ENCODE assay signal across 1 cellular context in the genomic region with DNA sequence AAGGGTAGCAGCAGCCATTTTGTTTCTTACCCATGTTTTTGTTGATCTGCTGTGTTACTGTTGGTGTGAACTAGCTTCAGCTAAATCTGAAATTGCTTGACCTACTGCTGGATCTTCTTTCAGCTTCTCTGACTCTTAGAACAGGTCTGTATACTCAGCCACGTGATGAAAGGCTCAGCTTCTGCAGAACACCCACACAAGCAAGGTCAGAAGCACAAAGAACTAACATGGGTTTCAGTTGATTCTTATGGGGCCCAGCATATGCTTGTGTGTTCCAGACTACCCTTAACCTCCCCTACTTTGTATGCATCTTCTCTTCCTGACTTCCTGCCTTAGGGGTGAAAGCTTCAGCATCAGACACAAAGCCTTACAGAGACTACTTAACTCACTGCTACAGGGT.
TF ChIP-seq lines count a peak whose summit lies in the region.

No MANE protein-coding gene starts in this region.

TF ChIP-seq in SK-N-SH, 30 proteins besides CTCF, POLR2A, EP300 and RAD21 (continued from another document):
- TF ChIP-seq, protein P1, sequence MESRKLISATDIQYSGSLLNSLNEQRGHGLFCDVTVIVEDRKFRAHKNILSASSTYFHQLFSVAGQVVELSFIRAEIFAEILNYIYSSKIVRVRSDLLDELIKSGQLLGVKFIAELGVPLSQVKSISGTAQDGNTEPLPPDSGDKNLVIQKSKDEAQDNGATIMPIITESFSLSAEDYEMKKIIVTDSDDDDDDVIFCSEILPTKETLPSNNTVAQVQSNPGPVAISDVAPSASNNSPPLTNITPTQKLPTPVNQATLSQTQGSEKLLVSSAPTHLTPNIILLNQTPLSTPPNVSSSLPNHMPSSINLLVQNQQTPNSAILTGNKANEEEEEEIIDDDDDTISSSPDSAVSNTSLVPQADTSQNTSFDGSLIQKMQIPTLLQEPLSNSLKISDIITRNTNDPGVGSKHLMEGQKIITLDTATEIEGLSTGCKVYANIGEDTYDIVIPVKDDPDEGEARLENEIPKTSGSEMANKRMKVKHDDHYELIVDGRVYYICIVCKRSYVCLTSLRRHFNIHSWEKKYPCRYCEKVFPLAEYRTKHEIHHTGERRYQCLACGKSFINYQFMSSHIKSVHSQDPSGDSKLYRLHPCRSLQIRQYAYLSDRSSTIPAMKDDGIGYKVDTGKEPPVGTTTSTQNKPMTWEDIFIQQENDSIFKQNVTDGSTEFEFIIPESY (IDR thresholded peaks at IDR 0.05; ENCODE audit: borderline replicate concordance, low read depth), result no peak
- TF ChIP-seq ELF1 (IDR thresholded peaks at IDR 0.05), result no peak
- no peak for TF ChIP-seq GABPA (IDR thresholded peaks at IDR 0.05; ENCODE audit: low read depth)
